In genomic region chr3:24541935-24542334, GRCh38 we compare ENCODE assay signal across 20 cellular contexts.
"Had no signal": no experiment of that assay in that cellular context is flagged by ENCODE, and none has a peak within 500 bp of the region (broad histone marks: within the 10 kb centered on the region; RNA-seq: fewer than 3 reads in every experiment).

No MANE protein-coding gene starts in this region.

- H3K4me1 ChIP-seq: parathyroid adenoma, suprapubic skin, vagina had no signal

- FAIRE-seq: kidney, small intestine had no signal

- H3K4me3 ChIP-seq: dorsolateral prefrontal cortex, gastrocnemius medialis, lung, right lobe of liver, suprapubic skin, thyroid gland, vagina had no signal

- DNase-seq: cortex of kidney; dorsolateral prefrontal cortex; effector CD4-positive, alpha-beta T cell; gastrocnemius medialis; head of caudate nucleus; kidney; natural killer cell; right lobe of liver; small intestine; stimulated activated CD4-positive, alpha-beta T cell treated with anti-CD3 and anti-CD28 coated beads, Interleukin-15, amount 100 ng/mL, for 24 hours; stimulated activated CD4-positive, alpha-beta T cell treated with anti-CD3 and anti-CD28 coated beads, Interleukin-2, amount 100 ng/mL, for 48 hours; stimulated activated naive CD4-positive, alpha-beta T cell; stimulated activated naive CD8-positive, alpha-beta T cell treated with anti-CD3 and anti-CD28 coated beads, Interleukin-15, amount 100 ng/mL, for 72 hours; thyroid gland; trophoblast cell had no signal

- H3K9ac ChIP-seq: parathyroid adenoma had no signal

- H3K36me3 ChIP-seq: gastrocnemius medialis, right lobe of liver, suprapubic skin, thyroid gland, vagina had no signal

- H3K27me3 ChIP-seq: dorsolateral prefrontal cortex, gastrocnemius medialis, right lobe of liver, suprapubic skin, thyroid gland, vagina had no signal

- H3K79me2 ChIP-seq: parathyroid adenoma had no signal

- H3K27ac ChIP-seq: dorsolateral prefrontal cortex, gastrocnemius medialis, parathyroid adenoma, right lobe of liver, suprapubic skin, thyroid gland, vagina had no signal

- H2AFZ ChIP-seq: parathyroid adenoma had no signal

- ATAC-seq: gastrocnemius medialis; left lobe of liver; natural killer cell; right lobe of liver; stimulated activated naive CD8-positive, alpha-beta T cell treated with anti-CD3 and anti-CD28 coated beads, Interleukin-15, amount 100 ng/mL, for 72 hours had no signal

- H3K9me3 ChIP-seq: gastrocnemius medialis, right lobe of liver, suprapubic skin, thyroid gland, vagina had no signal
